In the genomic region with DNA sequence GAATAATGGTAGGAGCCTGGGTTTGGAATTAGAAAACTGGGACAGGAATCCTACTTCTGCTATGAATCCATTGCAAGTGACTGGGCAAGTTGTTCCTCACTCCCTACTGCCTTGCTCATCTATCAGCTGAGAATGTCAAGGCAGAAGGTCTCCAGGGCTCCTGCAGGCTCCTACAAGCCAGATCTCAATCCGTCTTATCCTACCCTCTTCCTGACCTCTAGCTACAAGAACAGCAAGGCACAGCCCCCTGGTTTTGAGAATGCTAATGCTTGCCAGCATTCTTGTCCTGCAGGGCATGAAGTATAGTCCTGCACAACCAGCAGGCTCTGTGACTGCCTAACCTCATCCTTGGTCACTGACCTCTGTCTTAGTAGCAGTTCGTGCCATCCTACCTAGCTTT, we compare ENCODE assay signal across 33 cellular contexts.
"Had no signal": no experiment of that assay in that cellular context is flagged by ENCODE, and none has a peak within 500 bp of the region (broad histone marks: within the 10 kb centered on the region; RNA-seq: fewer than 3 reads in every experiment).

No MANE protein-coding gene starts in this region.

- H3K4me3 ChIP-seq: coronary artery, dorsolateral prefrontal cortex, gastrocnemius medialis, heart left ventricle had no signal

- H3K27me3 ChIP-seq: brain microvascular endothelial cell, gastrocnemius medialis had no signal

- H3K36me3 Mint-ChIP-seq: activated naive CD8-positive, alpha-beta T cell had no signal

- H3K27ac Mint-ChIP-seq: activated CD4-positive, alpha-beta memory T cell treated with anti-CD3 and anti-CD28 coated beads, Interleukin-2, amount 10 ng/mL, durations not matched to agents 7 days and 5 days; activated CD4-positive, alpha-beta T cell treated with anti-CD3 and anti-CD28 coated beads for 36 hours; activated CD4-positive, alpha-beta T cell treated with anti-CD3 and anti-CD28 coated beads, Interleukin-2, amount 10 ng/mL, durations not matched to agents 24 days and 14 days; activated naive CD8-positive, alpha-beta T cell; activated T-helper 17 cell treated with anti-CD3 and anti-CD28 coated beads, Interleukin-2, amount 50 U/mL, for 72 hours; dendritic cell treated with granulocyte-macrophage colony-stimulating factor and Interleukin-4, amounts not matched to agents 40 ng/mL and 50 ng/mL, for 4 days; endodermal cell; T-helper 17 cell; T-helper 2 cell treated with Interferon-gamma antibody and Interleukin-4, amounts not matched to agents 5 μg/mL and 100 μg/mL, for 36 hours had no signal

- H3K4me1 ChIP-seq: foreskin keratinocyte had no signal

- H3K9me3 Mint-ChIP-seq: activated CD4-positive, alpha-beta memory T cell treated with anti-CD3 and anti-CD28 coated beads, Interleukin-2, amount 10 ng/mL, durations not matched to agents 7 days and 5 days; activated CD4-positive, alpha-beta T cell treated with anti-CD3 and anti-CD28 coated beads, Interleukin-2, amount 10 ng/mL, durations not matched to agents 24 days and 14 days; activated T-helper 17 cell treated with anti-CD3 and anti-CD28 coated beads, Interleukin-2, amount 50 U/mL, for 72 hours; central memory CD8-positive, alpha-beta T cell; dendritic cell treated with granulocyte-macrophage colony-stimulating factor and Interleukin-4, amounts not matched to agents 40 ng/mL and 50 ng/mL, for 4 days; endodermal cell; T-helper 2 cell treated with Interferon-gamma antibody and Interleukin-4, amounts not matched to agents 5 μg/mL and 100 μg/mL, for 36 hours had no signal

- ATAC-seq: activated CD4-positive, alpha-beta T cell treated with anti-CD3 and anti-CD28 coated beads for 36 hours; activated T-cell treated with anti-CD3 and anti-CD28 coated beads, Interleukin-2, amount 50 U/mL, for 4 hours; activated T-helper 17 cell treated with anti-CD3 and anti-CD28 coated beads, Interleukin-2, amount 50 U/mL, for 72 hours; esophagus mucosa; foreskin keratinocyte; gastrocnemius medialis; heart left ventricle; T-helper 17 cell had no signal

- H3K4me1 Mint-ChIP-seq: activated CD4-positive, alpha-beta memory T cell treated with anti-CD3 and anti-CD28 coated beads, Interleukin-2, amount 10 ng/mL, durations not matched to agents 7 days and 5 days; activated CD4-positive, alpha-beta T cell treated with anti-CD3 and anti-CD28 coated beads for 36 hours; activated CD4-positive, alpha-beta T cell treated with anti-CD3 and anti-CD28 coated beads, Interleukin-2, amount 10 ng/mL, durations not matched to agents 24 days and 14 days; activated T-helper 17 cell treated with anti-CD3 and anti-CD28 coated beads, Interleukin-2, amount 50 U/mL, for 72 hours; central memory CD8-positive, alpha-beta T cell; T-helper 17 cell had no signal

- H3K27ac ChIP-seq: brain microvascular endothelial cell, coronary artery, dorsolateral prefrontal cortex, foreskin keratinocyte, gastrocnemius medialis, heart left ventricle, WERI-Rb-1 had no signal

- H3K4me3 Mint-ChIP-seq: activated CD4-positive, alpha-beta memory T cell treated with anti-CD3 and anti-CD28 coated beads, Interleukin-2, amount 10 ng/mL, durations not matched to agents 7 days and 5 days; activated CD4-positive, alpha-beta T cell treated with anti-CD3 and anti-CD28 coated beads for 36 hours; activated CD4-positive, alpha-beta T cell treated with anti-CD3 and anti-CD28 coated beads, Interleukin-2, amount 10 ng/mL, durations not matched to agents 24 days and 14 days; activated naive CD8-positive, alpha-beta T cell; activated T-cell treated with anti-CD3 and anti-CD28 coated beads, Interleukin-2, amount 50 U/mL, for 4 hours; activated T-helper 17 cell treated with anti-CD3 and anti-CD28 coated beads, Interleukin-2, amount 50 U/mL, for 72 hours; central memory CD8-positive, alpha-beta T cell; dendritic cell treated with granulocyte-macrophage colony-stimulating factor and Interleukin-4, amounts not matched to agents 40 ng/mL and 50 ng/mL, for 4 days; endodermal cell; T-helper 17 cell; T-helper 2 cell treated with Interferon-gamma antibody and Interleukin-4, amounts not matched to agents 5 μg/mL and 100 μg/mL, for 36 hours had no signal

- DNase-seq: activated CD4-positive, alpha-beta memory T cell treated with anti-CD3 and anti-CD28 coated beads, Interleukin-2, amount 10 ng/mL, durations not matched to agents 7 days and 5 days; activated CD4-positive, alpha-beta T cell treated with anti-CD3 and anti-CD28 coated beads for 36 hours; activated CD4-positive, alpha-beta T cell treated with anti-CD3 and anti-CD28 coated beads, Interleukin-2, amount 10 ng/mL, durations not matched to agents 24 days and 14 days; activated CD4-positive, CD25-positive, alpha-beta regulatory T cell; activated CD4-positive, CD25-positive, alpha-beta regulatory T cell treated with anti-CD3 and anti-CD28 coated beads, Interleukin-2, amount 50 U/mL, for 72 hours; activated CD8-positive, alpha-beta memory T cell treated with anti-CD3 and anti-CD28 coated beads, Interleukin-2, amount 50 U/mL, for 48 hours; activated effector memory CD4-positive, alpha-beta T cell treated with Interleukin-2 at 50 U/mL for 16 hours; activated gamma-delta T cell treated with Interleukin-2 at 50 U/mL for 16 hours; activated naive CD4-positive, alpha-beta T cell treated with anti-CD3 and anti-CD28 coated beads, Interleukin-2, amount 50 U/mL, for 16 hours; activated naive CD4-positive, alpha-beta T cell treated with Interleukin-2 at 50 U/mL for 16 hours; activated T-cell treated with anti-CD3 and anti-CD28 coated beads for 4 hours; activated T-cell treated with anti-CD3 and anti-CD28 coated beads, Interleukin-2, amount 50 U/mL, for 4 hours; amniotic stem cell; anterior cingulate cortex; brain microvascular endothelial cell; dorsolateral prefrontal cortex; effector memory CD4-positive, alpha-beta T cell; endodermal cell; foreskin keratinocyte; gastrocnemius medialis; glutamatergic neuron; heart left ventricle; T-helper 1 cell; T-helper 17 cell; T1000; WERI-Rb-1 had no signal

- H3K36me3 ChIP-seq: brain microvascular endothelial cell, gastrocnemius medialis, heart left ventricle, WERI-Rb-1 had no signal

- H3K9me3 ChIP-seq: gastrocnemius medialis, heart left ventricle had no signal

- H3K27me3 Mint-ChIP-seq: activated CD4-positive, alpha-beta memory T cell treated with anti-CD3 and anti-CD28 coated beads, Interleukin-2, amount 10 ng/mL, durations not matched to agents 7 days and 5 days had no signal
